ENCODE assay signal across 8 cellular contexts in the genomic region with DNA sequence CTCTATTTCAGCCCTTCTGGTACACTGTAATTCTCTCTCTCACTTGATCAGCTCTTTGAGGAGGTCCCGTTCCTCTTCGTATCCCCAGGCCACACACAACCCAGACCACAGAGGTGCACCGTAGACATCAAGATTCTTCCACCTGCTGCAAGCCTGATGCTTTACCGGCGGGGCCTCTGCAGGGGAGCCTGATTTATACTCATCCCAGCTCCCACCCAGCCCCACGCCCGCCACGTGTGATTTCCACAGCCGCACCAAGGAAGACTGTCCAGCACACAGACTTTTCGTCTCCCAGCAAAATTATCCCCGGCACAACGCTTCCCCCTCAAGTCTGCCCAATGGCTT. TPM values are rescaled to one million over a fixed set of nuclear protein-coding genes. Genes with fewer than 3 reads are reported as not detected.
DNase-seq lines count a peak whose midpoint lies in the region; ATAC-seq and TF ChIP-seq lines count a peak whose summit lies in the region.

No MANE protein-coding gene starts in this region.

- no peak for TF ChIP-seq POLR2A in heart left ventricle (IDR thresholded peaks at IDR 0.05)

- intact Hi-C loops in heart left ventricle (cut with DNase I): loop anchor here in 4 of 10 donors (5.0 to 10.0 kb wide), 4 partner anchors 61 to 248 kb away; partner anchors contain the start of genes CNST (in 1 of the 4) and TFB2M (in 1 of the 4)
- intact Hi-C loops in psoas muscle (cut with DNase I): no loop called here

- 6 to 13% (median 8%) methylated on average over 12 of the region's 12 CpGs for whole genome bisulfite sequencing in heart left ventricle, 4 donors
- WGBS in psoas muscle, 3 donors: 3 to 7% (median 4%) methylated on average over 12 of the region's 12 CpGs

- peak overlapping the region in 6 of 12 donors; percentile 27 to 73 (median 60) for H3K27ac ChIP-seq in heart left ventricle
- H3K27ac ChIP-seq in psoas muscle: peak overlapping the region; percentile 71

- H3K4me3 ChIP-seq in WI38 (ENCODE audit: low read depth, low read length) (peak overlapping the region; percentile 87), heart left ventricle (peak overlapping the region; percentile 66 to 90 (median 77)), psoas muscle (peak overlapping the region; percentile 89)

- TF ChIP-seq CTCF in WI38 (IDR thresholded peaks at IDR 0.05; ENCODE audit: low read depth, low read length): no peak
- TF ChIP-seq CTCF in heart left ventricle (IDR thresholded peaks at IDR 0.05): no peak
- TF ChIP-seq CTCF in psoas muscle (IDR thresholded peaks at IDR 0.05): no peak

- no peak for DNase-seq in heart left ventricle
- no peak for DNase-seq in psoas muscle
- no peak for DNase-seq in HuH-7.5 (ENCODE audit: low spot score)
- no peak for DNase-seq in SW 1271 (lab: John Stamatoyannopoulos, UW)

- H3K4me1 ChIP-seq in heart left ventricle: peaks cover 0 to 16% (median 7%) of the 10 kb centered on the region in 12 donors
- H3K4me1 ChIP-seq in psoas muscle: peaks cover 4% of the 10 kb centered on the region

- ATAC-seq in GM19351 (IDR thresholded peaks at IDR 0.05; ENCODE audit: unreplicated experiment) (peak; percentile 27), HG03025 (IDR thresholded peaks at IDR 0.05; ENCODE audit: low FRiP score, unreplicated experiment) (peak; percentile 4), heart left ventricle (peak in 1 of 4 donors; percentile 7), psoas muscle (peak in 3 of 4 donors; percentile 12 to 19 (median 16)), GM18858 (IDR thresholded peaks at IDR 0.05; ENCODE audit: unreplicated experiment) (no peak)

- H3K27me3 ChIP-seq in heart left ventricle (no peaks in the 10 kb centered on the region), psoas muscle (ENCODE audit: insufficient read depth in 3 of 3, low read length in 2 of 3) (no peaks in the 10 kb centered on the region)

- H3K36me3 ChIP-seq in heart left ventricle (no peaks in the 10 kb centered on the region), psoas muscle (ENCODE audit: insufficient read depth in 1 of 2, low read depth in 1 of 2) (no peaks in the 10 kb centered on the region)

- H3K9me3 ChIP-seq in heart left ventricle: no peaks in the 10 kb centered on the region
- H3K9me3 ChIP-seq in psoas muscle: no peaks in the 10 kb centered on the region

RNA-seq across cellular contexts. Expression of gene SMYD3, which starts 0.7 kb away (rescaled TPM):
- total RNA-seq in heart left ventricle (10 to 100 TPM in 4 of 9 donors, 1 to 10 TPM in 5; 6.6 to 12.1 (median 9.5) TPM), psoas muscle (1 to 10 TPM; 4.9 to 6.4 (median 5.8) TPM)
- polyA plus RNA-seq in heart left ventricle (10 to 100 TPM in 1 of 2 donors, 1 to 10 TPM in 1; 6.3 to 10.6 TPM), psoas muscle (1 to 10 TPM; 2.9 to 4.2 (median 3.7) TPM)

RNA-seq across cellular contexts. Expression of gene TFB2M, which starts 59.6 kb away (rescaled TPM):
- total RNA-seq in heart left ventricle (10 to 100 TPM; 10.5 to 14.5 (median 12.8) TPM), psoas muscle (10 to 100 TPM; 12.8 to 19.3 (median 15.0) TPM)
- polyA plus RNA-seq in heart left ventricle (10 to 100 TPM in 1 of 2 donors, 1 to 10 TPM in 1; 4.2 to 18.6 TPM), psoas muscle (10 to 100 TPM; 20.1 to 39.0 (median 23.2) TPM)

RNA-seq across cellular contexts. Expression of gene CNST, which starts 59.8 kb away (rescaled TPM):
- total RNA-seq in heart left ventricle (10 to 100 TPM; 14.0 to 23.9 (median 19.1) TPM), psoas muscle (10 to 100 TPM; 17.3 to 64.8 (median 30.9) TPM)
- polyA plus RNA-seq in heart left ventricle (10 to 100 TPM in 1 of 2 donors, 1 to 10 TPM in 1; 3.9 to 11.9 TPM), psoas muscle (10 to 100 TPM in 2 of 3 donors, 1 to 10 TPM in 1; 9.7 to 56.7 (median 15.9) TPM)
